ENCODE assay signal across 24 cellular contexts in the genomic region with DNA sequence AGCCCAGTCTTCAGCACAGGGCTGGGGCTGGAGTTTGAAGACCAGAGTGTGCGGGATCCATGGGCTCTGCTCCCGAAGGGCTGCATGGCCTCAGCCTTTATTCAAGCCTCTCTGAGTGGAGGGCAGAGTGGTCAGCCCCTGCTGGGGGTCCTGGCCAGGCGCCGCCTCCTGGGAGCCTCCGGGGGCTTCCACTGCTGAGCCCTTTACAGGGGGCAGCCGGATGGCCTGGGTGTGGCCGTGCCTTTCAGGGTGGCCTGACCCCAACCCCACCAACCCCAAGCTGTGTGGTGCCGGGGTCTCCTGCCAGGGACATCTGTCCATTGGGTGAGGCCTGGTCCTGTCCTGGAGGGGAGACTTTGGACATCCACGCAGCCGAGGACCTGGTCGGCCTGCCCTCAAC.
"Had no signal": no experiment of that assay in that cellular context is flagged by ENCODE, and none has a peak within 500 bp of the region (broad histone marks: within the 10 kb centered on the region; RNA-seq: fewer than 3 reads in every experiment).

No MANE protein-coding gene starts in this region.

- H3K4me3 ChIP-seq: dorsolateral prefrontal cortex, pancreas, thoracic aorta, tibial nerve, upper lobe of right lung, uterus had no signal

- H3K27ac ChIP-seq: dorsolateral prefrontal cortex, pancreas, thoracic aorta, tibial nerve, upper lobe of right lung, uterus had no signal

- DNase-seq: central memory CD4-positive, alpha-beta T cell; dorsolateral prefrontal cortex; effector CD4-positive, alpha-beta T cell; foreskin fibroblast; glutamatergic neuron; hypothalamus; immature natural killer cell; mesenchymal stem cell; midbrain; naive thymus-derived CD8-positive, alpha-beta T cell; nephron progenitor cell; occipital lobe; pancreas; small intestine; stimulated activated CD4-positive, alpha-beta T cell treated with anti-CD3 and anti-CD28 coated beads, Interleukin-15, amount 100 ng/mL, for 24 hours; stimulated activated CD4-positive, alpha-beta T cell treated with anti-CD3 and anti-CD28 coated beads, Interleukin-2, amount 100 ng/mL, for 48 hours; stimulated activated naive B cell treated with anti-CD40 and anti-IgM and Interleukin-4, amounts not matched to agents 10 μg/mL and 1 μg/mL and 100 μg/mL, for 72 hours; upper lobe of right lung; uterus had no signal

- H3K4me1 ChIP-seq: pancreas, tibial nerve, upper lobe of right lung, uterus had no signal

- FAIRE-seq: colon, keratinocyte, pancreas, small intestine had no signal

- ATAC-seq: left lobe of liver; naive thymus-derived CD8-positive, alpha-beta T cell; pancreas; stimulated activated naive B cell treated with anti-CD40 and anti-IgM and Interleukin-4, amounts not matched to agents 10 μg/mL and 1 μg/mL and 100 μg/mL, for 72 hours; upper lobe of right lung had no signal

- H3K27me3 ChIP-seq: uterus had no signal

- H3K36me3 ChIP-seq: pancreas, thoracic aorta, tibial nerve, upper lobe of right lung, uterus had no signal

- H3K9me3 ChIP-seq: pancreas, thoracic aorta, upper lobe of right lung, uterus had no signal
